In genomic region chr10:92538231-92538958, GRCh38 we compare ENCODE assay signal across 23 cellular contexts. TPM values are rescaled to one million over a fixed set of nuclear protein-coding genes. Genes with fewer than 3 reads are reported as not detected.
A peak's percentile ranks its signal among the peaks of the same experiment; 100 is the strongest.
DNase-seq lines count a peak whose midpoint lies in the region; ATAC-seq and TF ChIP-seq lines count a peak whose summit lies in the region.
"Had no signal": no experiment of that assay in that cellular context is flagged by ENCODE, and none has a peak within 500 bp of the region (broad histone marks: within the 10 kb centered on the region; RNA-seq: fewer than 3 reads in every experiment).

No MANE protein-coding gene starts in this region.

- TF ChIP-seq CTCF in thyroid gland (IDR thresholded peaks at IDR 0.05) (no peak), colonic mucosa (IDR thresholded peaks at IDR 0.05) (no peak)

- no peak overlapping the region for H3K4me3 Mint-ChIP-seq in activated CD4-positive, alpha-beta memory T cell treated with anti-CD3 and anti-CD28 coated beads for 36 hours
- no peak overlapping the region for H3K4me3 Mint-ChIP-seq in activated CD4-positive, alpha-beta memory T cell treated with anti-CD3 and anti-CD28 coated beads, Interleukin-2, amount 10 ng/mL, durations not matched to agents 7 days and 5 days
- H3K4me3 Mint-ChIP-seq: B cell, type B pancreatic cell had no signal

- H3K4me1 ChIP-seq in adipocyte (ENCODE audit: control insufficient read depth, insufficient read depth, low read length) (peaks cover 10% of the 10 kb centered on the region), thyroid gland (peaks cover 14 to 17% of the 10 kb centered on the region in 2 donors), colonic mucosa (no peaks in the 10 kb centered on the region)
- H3K4me1 ChIP-seq: A549 had no signal

- H3K36me3 ChIP-seq in adipocyte (ENCODE audit: control insufficient read depth, insufficient read depth, low read length, severe bottlenecking) (peaks cover 28% of the 10 kb centered on the region), thyroid gland (peaks cover 10 to 15% of the 10 kb centered on the region in 2 donors), MG63 (peaks cover 41% of the 10 kb centered on the region), colonic mucosa (no peaks in the 10 kb centered on the region)

- POLR2A ChIA-PET in activated CD4-positive, alpha-beta memory T cell treated with anti-CD3 and anti-CD28 coated beads for 36 hours (lab: Charles Lee): no interaction called here
- POLR2A ChIA-PET in activated CD4-positive, alpha-beta memory T cell treated with anti-CD3 and anti-CD28 coated beads, Interleukin-2, amount 10 ng/mL, durations not matched to agents 7 days and 5 days (lab: Charles Lee): interaction anchor here (0.8 kb wide), 1 partner anchor 10 kb away, joined by 3 read pairs; no protein-coding TSS in a partner anchor

- peak overlapping the region; percentile 21 for H3K27ac Mint-ChIP-seq in activated CD4-positive, alpha-beta memory T cell treated with anti-CD3 and anti-CD28 coated beads for 36 hours
- no peak overlapping the region for H3K27ac Mint-ChIP-seq in activated CD4-positive, alpha-beta memory T cell treated with anti-CD3 and anti-CD28 coated beads, Interleukin-2, amount 10 ng/mL, durations not matched to agents 7 days and 5 days
- H3K27ac Mint-ChIP-seq: B cell, progenitor cell of endocrine pancreas, type B pancreatic cell had no signal

- peaks cover 13% of the 10 kb centered on the region for H3K4me1 Mint-ChIP-seq in activated CD4-positive, alpha-beta memory T cell treated with anti-CD3 and anti-CD28 coated beads for 36 hours (ENCODE audit: low read depth)
- H3K4me1 Mint-ChIP-seq in activated CD4-positive, alpha-beta memory T cell treated with anti-CD3 and anti-CD28 coated beads, Interleukin-2, amount 10 ng/mL, durations not matched to agents 7 days and 5 days: peaks cover 1% of the 10 kb centered on the region

- peaks cover 11% of the 10 kb centered on the region for H3K36me3 Mint-ChIP-seq in activated CD4-positive, alpha-beta memory T cell treated with anti-CD3 and anti-CD28 coated beads for 36 hours
- peaks cover 15% of the 10 kb centered on the region for H3K36me3 Mint-ChIP-seq in activated CD4-positive, alpha-beta memory T cell treated with anti-CD3 and anti-CD28 coated beads, Interleukin-2, amount 10 ng/mL, durations not matched to agents 7 days and 5 days (ENCODE audit: low read depth)

- intact Hi-C loops in activated CD4-positive, alpha-beta memory T cell treated with anti-CD3 and anti-CD28 coated beads for 36 hours (cut with micrococcal nuclease): no loop called here
- intact Hi-C loops in thyroid gland (cut with DNase I) (no loop called here), colonic mucosa (cut with DNase I) (no loop called here)

- no peak for DNase-seq in activated CD4-positive, alpha-beta memory T cell treated with anti-CD3 and anti-CD28 coated beads for 36 hours
- DNase-seq in activated CD4-positive, alpha-beta memory T cell treated with anti-CD3 and anti-CD28 coated beads, Interleukin-2, amount 10 ng/mL, durations not matched to agents 7 days and 5 days: no peak
- DNase-seq in adipocyte (ENCODE audit: low read depth) (peak; percentile 30), iris pigment epithelial cell (ENCODE audit: low read depth) (peak; percentile 27), thyroid gland (no peak), MG63 (no peak), colonic mucosa (no peak)
- DNase-seq: activated CD8-positive, alpha-beta memory T cell treated with anti-CD3 and anti-CD28 coated beads for 24 hours; activated naive CD4-positive, alpha-beta T cell; activated T-cell treated with anti-CD3 and anti-CD28 coated beads, Interleukin-2, amount 50 U/mL, for 1 hour; adrenal gland; dorsolateral prefrontal cortex; kidney glomerular epithelial cell; NCI-H1092; NCI-H1930; NCI-H748 treated with DMSO at 0.1 percent for 48 hours had no signal

- H3K27me3 ChIP-seq in adipocyte (replicated peaks; ENCODE audit: control insufficient read depth, insufficient read depth, low read length) (no peaks in the 10 kb centered on the region), thyroid gland (no peaks in the 10 kb centered on the region), MG63 (no peaks in the 10 kb centered on the region), colonic mucosa (no peaks in the 10 kb centered on the region)
- H3K27me3 ChIP-seq: adrenal gland, dorsolateral prefrontal cortex had no signal

- H3K27me3 Mint-ChIP-seq in activated CD4-positive, alpha-beta memory T cell treated with anti-CD3 and anti-CD28 coated beads for 36 hours: no peaks in the 10 kb centered on the region
- H3K27me3 Mint-ChIP-seq in activated CD4-positive, alpha-beta memory T cell treated with anti-CD3 and anti-CD28 coated beads, Interleukin-2, amount 10 ng/mL, durations not matched to agents 7 days and 5 days: no peaks in the 10 kb centered on the region
- H3K27me3 Mint-ChIP-seq: B cell, progenitor cell of endocrine pancreas, type B pancreatic cell had no signal

- CTCF ChIA-PET in activated CD4-positive, alpha-beta memory T cell treated with anti-CD3 and anti-CD28 coated beads for 36 hours (lab: Charles Lee): no interaction called here
- CTCF ChIA-PET in activated CD4-positive, alpha-beta memory T cell treated with anti-CD3 and anti-CD28 coated beads, Interleukin-2, amount 10 ng/mL, durations not matched to agents 7 days and 5 days (lab: Charles Lee): no interaction called here

- no peak for ATAC-seq in GM19395 (IDR thresholded peaks at IDR 0.05; ENCODE audit: unreplicated experiment)
- ATAC-seq: A549; activated CD4-positive, CD25-positive, alpha-beta regulatory T cell treated with anti-CD3 and anti-CD28 coated beads, Interleukin-2, amount 50 U/mL, for 24 hours had no signal

- no peaks in the 10 kb centered on the region for H3K9me3 ChIP-seq in adipocyte (ENCODE audit: control insufficient read depth, low read length)
- no peaks in the 10 kb centered on the region for H3K9me3 ChIP-seq in thyroid gland
- H3K9me3 ChIP-seq in MG63: no peaks in the 10 kb centered on the region
- H3K9me3 ChIP-seq in colonic mucosa: no peaks in the 10 kb centered on the region
- H3K9me3 ChIP-seq: A549, adrenal gland had no signal

- no peaks in the 10 kb centered on the region for H3K9me3 Mint-ChIP-seq in activated CD4-positive, alpha-beta memory T cell treated with anti-CD3 and anti-CD28 coated beads for 36 hours
- H3K9me3 Mint-ChIP-seq in activated CD4-positive, alpha-beta memory T cell treated with anti-CD3 and anti-CD28 coated beads, Interleukin-2, amount 10 ng/mL, durations not matched to agents 7 days and 5 days: no peaks in the 10 kb centered on the region
- H3K9me3 Mint-ChIP-seq: type B pancreatic cell had no signal

- 49 to 52% methylated on average over 4 of the region's 4 CpGs for WGBS in thyroid gland, 2 donors

- H3K27ac ChIP-seq in thyroid gland: peak overlapping the region; percentile 11 to 53 (median 25)
- H3K27ac ChIP-seq in colonic mucosa: no peak overlapping the region
- H3K27ac ChIP-seq: A549, adrenal gland, dorsolateral prefrontal cortex, RWPE1 had no signal

- TF ChIP-seq POLR2A in thyroid gland (IDR thresholded peaks at IDR 0.05): no peak

- no peak overlapping the region for H3K4me3 ChIP-seq in adipocyte (ENCODE audit: low read length)
- H3K4me3 ChIP-seq in thyroid gland (replicated peaks in 1 of 3): no peak overlapping the region
- no peak overlapping the region for H3K4me3 ChIP-seq in MG63
- no peak overlapping the region for H3K4me3 ChIP-seq in colonic mucosa
- H3K4me3 ChIP-seq: A549, adrenal gland, dorsolateral prefrontal cortex had no signal

- no peak overlapping the region for H3K9ac ChIP-seq in adipocyte (ENCODE audit: low read length)
- no peak overlapping the region for H3K9ac ChIP-seq in colonic mucosa (ENCODE audit: low read depth in 2 of 2, low read length in 2 of 2)

RNA-seq across cellular contexts. Expression of gene IDE, which starts 35.5 kb away (rescaled TPM):
- 10 to 100 TPM; 32.3 to 40.1 TPM for total RNA-seq in activated CD4-positive, alpha-beta memory T cell treated with anti-CD3 and anti-CD28 coated beads for 36 hours
- 10 to 100 TPM; 24.6 to 27.9 TPM for total RNA-seq in activated CD4-positive, alpha-beta memory T cell treated with anti-CD3 and anti-CD28 coated beads, Interleukin-2, amount 10 ng/mL, durations not matched to agents 7 days and 5 days
- total RNA-seq in thyroid gland (10 to 100 TPM; 38.8 to 95.2 (median 46.7) TPM), colonic mucosa (10 to 100 TPM; 39.0 to 44.8 TPM)
- 27.1 and 30.4 TPM in 2 replicates for total RNA-seq in MG63 (2014; rRNA removed; shearing (Covaris generic); ENCODE audit: low replicate concordance)

RNA-seq across cellular contexts. Expression of gene KIF11, which starts 54.5 kb away (rescaled TPM):
- total RNA-seq in activated CD4-positive, alpha-beta memory T cell treated with anti-CD3 and anti-CD28 coated beads for 36 hours: 10 to 100 TPM; 56.3 to 57.3 TPM
- total RNA-seq in activated CD4-positive, alpha-beta memory T cell treated with anti-CD3 and anti-CD28 coated beads, Interleukin-2, amount 10 ng/mL, durations not matched to agents 7 days and 5 days: 10 to 100 TPM; 78.5 to 79.5 TPM
- total RNA-seq in thyroid gland (1 to 10 TPM in 3 of 4 donors, under 1 TPM in 1; 0.67 to 1.5 (median 1.1) TPM), colonic mucosa (10 to 100 TPM; 10.2 to 31.6 TPM)
- 19.5 and 26.3 TPM in 2 replicates for total RNA-seq in MG63 (2014; rRNA removed; shearing (Covaris generic); ENCODE audit: low replicate concordance)

Comparison
In these comparisons a context has a peak if more than half of its experiments do, and no peak if none do; other contexts are left out.
1. DNase-seq: peak in adipocyte (single experiment) and iris pigment epithelial cell (single experiment); none in activated CD4-positive, alpha-beta memory T cell treated with anti-CD3 and anti-CD28 coated beads for 36 hours (single experiment), activated CD4-positive, alpha-beta memory T cell treated with anti-CD3 and anti-CD28 coated beads, Interleukin-2, amount 10 ng/mL, durations not matched to agents 7 days and 5 days (single experiment), thyroid gland (0 of 2), MG63 (single experiment) and colonic mucosa (single experiment).